In the genomic region with DNA sequence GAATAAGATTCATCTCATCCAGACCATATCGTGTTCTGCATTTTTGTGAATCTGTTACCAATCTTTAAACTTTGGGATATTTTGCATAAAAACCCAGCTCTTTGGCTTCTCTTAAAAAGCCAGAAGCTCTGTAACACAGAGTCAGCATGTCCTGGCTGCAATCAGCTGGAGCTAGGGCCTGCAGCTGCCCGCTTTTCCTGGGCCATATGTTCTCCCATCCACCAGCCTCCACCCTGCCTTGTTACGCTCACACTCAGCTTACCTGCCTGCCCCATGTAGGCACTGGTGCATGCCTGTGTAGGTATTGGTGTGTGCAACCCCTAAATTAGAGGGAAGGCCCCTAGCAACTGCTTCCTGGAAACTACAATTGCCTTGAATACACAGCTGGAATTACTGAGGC, we compare ENCODE assay signal across 27 cellular contexts. TPM values are rescaled to one million over a fixed set of nuclear protein-coding genes. Genes with fewer than 3 reads are reported as not detected.
"Had no signal": no experiment of that assay in that cellular context is flagged by ENCODE, and none has a peak within 500 bp of the region (broad histone marks: within the 10 kb centered on the region; RNA-seq: fewer than 3 reads in every experiment).

No MANE protein-coding gene starts in this region.

- H3K27ac Mint-ChIP-seq: activated CD4-positive, alpha-beta memory T cell treated with anti-CD3 and anti-CD28 coated beads for 36 hours; activated CD4-positive, alpha-beta T cell treated with anti-CD3 and anti-CD28 coated beads, Interleukin-2, amount 10 ng/mL, durations not matched to agents 24 days and 14 days; activated naive CD4-positive, alpha-beta T cell treated with anti-CD3 and anti-CD28 coated beads, Interleukin-2, amount 10 ng/mL, durations not matched to agents 7 days and 5 days; activated naive CD8-positive, alpha-beta T cell treated with anti-CD3 and anti-CD28 coated beads, Interleukin-2, amount 10 ng/mL, durations not matched to agents 7 days and 5 days; activated T-cell treated with anti-CD3 and anti-CD28 coated beads, Interleukin-2, amount 50 U/mL, for 24 hours; natural killer cell; T-helper 17 cell had no signal

- H3K27me3 Mint-ChIP-seq: activated CD4-positive, alpha-beta memory T cell treated with anti-CD3 and anti-CD28 coated beads for 36 hours; activated T-cell treated with anti-CD3 and anti-CD28 coated beads, Interleukin-2, amount 50 U/mL, for 24 hours; T-helper 17 cell had no signal

- DNase-seq: activated CD4-positive, alpha-beta memory T cell treated with anti-CD3 and anti-CD28 coated beads for 36 hours; activated CD4-positive, alpha-beta T cell treated with anti-CD3 and anti-CD28 coated beads, Interleukin-2, amount 10 ng/mL, durations not matched to agents 24 days and 14 days; activated CD4-positive, CD25-positive, alpha-beta regulatory T cell treated with anti-CD3 and anti-CD28 coated beads, Interleukin-2, amount 50 U/mL, for 72 hours; activated CD8-positive, alpha-beta memory T cell treated with anti-CD3 and anti-CD28 coated beads, Interleukin-2, amount 50 U/mL, for 48 hours; activated gamma-delta T cell; activated naive CD4-positive, alpha-beta T cell treated with anti-CD3 and anti-CD28 coated beads, Interleukin-2, amount 10 ng/mL, durations not matched to agents 7 days and 5 days; activated naive CD8-positive, alpha-beta T cell treated with anti-CD3 and anti-CD28 coated beads, Interleukin-2, amount 10 ng/mL, durations not matched to agents 7 days and 5 days; activated T-cell treated with anti-CD3 and anti-CD28 coated beads, Interleukin-2, amount 50 U/mL, for 24 hours; central memory CD4-positive, alpha-beta T cell; dermis blood vessel endothelial cell; effector CD4-positive, alpha-beta T cell; left ventricle myocardium inferior; mesendoderm; natural killer cell; ovary; retina; stimulated activated CD4-positive, alpha-beta T cell treated with anti-CD3 and anti-CD28 coated beads, Interleukin-15, amount 100 ng/mL, for 24 hours; stimulated activated CD4-positive, alpha-beta T cell treated with anti-CD3 and anti-CD28 coated beads, Interleukin-2, amount 100 ng/mL, for 24 hours; stimulated activated naive CD4-positive, alpha-beta T cell; T-helper 17 cell; T1000 had no signal

- H3K9me3 ChIP-seq: ovary, prostate gland, suprapubic skin had no signal

- H3K4me1 Mint-ChIP-seq: activated CD4-positive, alpha-beta T cell treated with anti-CD3 and anti-CD28 coated beads, Interleukin-2, amount 10 ng/mL, durations not matched to agents 24 days and 14 days; activated naive CD4-positive, alpha-beta T cell treated with anti-CD3 and anti-CD28 coated beads, Interleukin-2, amount 10 ng/mL, durations not matched to agents 7 days and 5 days; activated naive CD8-positive, alpha-beta T cell treated with anti-CD3 and anti-CD28 coated beads, Interleukin-2, amount 10 ng/mL, durations not matched to agents 7 days and 5 days; natural killer cell; T-helper 17 cell had no signal

- H3K27me3 ChIP-seq: ovary, suprapubic skin, tibial nerve had no signal

- H3K4me3 Mint-ChIP-seq: activated CD4-positive, alpha-beta memory T cell treated with anti-CD3 and anti-CD28 coated beads for 36 hours; activated CD4-positive, alpha-beta T cell treated with anti-CD3 and anti-CD28 coated beads, Interleukin-2, amount 10 ng/mL, durations not matched to agents 24 days and 14 days; activated naive CD4-positive, alpha-beta T cell treated with anti-CD3 and anti-CD28 coated beads, Interleukin-2, amount 10 ng/mL, durations not matched to agents 7 days and 5 days; activated naive CD8-positive, alpha-beta T cell treated with anti-CD3 and anti-CD28 coated beads, Interleukin-2, amount 10 ng/mL, durations not matched to agents 7 days and 5 days; activated T-cell treated with anti-CD3 and anti-CD28 coated beads, Interleukin-2, amount 50 U/mL, for 24 hours; natural killer cell; T-helper 17 cell had no signal

- H3K27ac ChIP-seq: ovary, prostate gland, suprapubic skin, tibial nerve had no signal

- H3K36me3 ChIP-seq: left ventricle myocardium inferior, ovary, prostate gland, suprapubic skin, tibial nerve had no signal

- H3K36me3 Mint-ChIP-seq: activated CD4-positive, alpha-beta memory T cell treated with anti-CD3 and anti-CD28 coated beads for 36 hours; activated naive CD4-positive, alpha-beta T cell treated with anti-CD3 and anti-CD28 coated beads, Interleukin-2, amount 10 ng/mL, durations not matched to agents 7 days and 5 days; natural killer cell had no signal

- H3K9me3 Mint-ChIP-seq: activated CD4-positive, alpha-beta T cell treated with anti-CD3 and anti-CD28 coated beads, Interleukin-2, amount 10 ng/mL, durations not matched to agents 24 days and 14 days; activated naive CD4-positive, alpha-beta T cell treated with anti-CD3 and anti-CD28 coated beads, Interleukin-2, amount 10 ng/mL, durations not matched to agents 7 days and 5 days; natural killer cell had no signal

- H3K4me3 ChIP-seq: left ventricle myocardium inferior, lung, ovary, prostate gland, smooth muscle cell, suprapubic skin, tibial nerve had no signal

- ATAC-seq: natural killer cell, T-helper 17 cell had no signal

- H3K4me1 ChIP-seq: left ventricle myocardium inferior, prostate gland, suprapubic skin, tibial nerve had no signal

RNA-seq across cellular contexts. Expression of a gene that starts 48.2 kb away (rescaled TPM):
- total RNA-seq: epithelial cell of proximal tubule had no signal
